8 cellular contexts compared by ENCODE assay signal in the genomic region with DNA sequence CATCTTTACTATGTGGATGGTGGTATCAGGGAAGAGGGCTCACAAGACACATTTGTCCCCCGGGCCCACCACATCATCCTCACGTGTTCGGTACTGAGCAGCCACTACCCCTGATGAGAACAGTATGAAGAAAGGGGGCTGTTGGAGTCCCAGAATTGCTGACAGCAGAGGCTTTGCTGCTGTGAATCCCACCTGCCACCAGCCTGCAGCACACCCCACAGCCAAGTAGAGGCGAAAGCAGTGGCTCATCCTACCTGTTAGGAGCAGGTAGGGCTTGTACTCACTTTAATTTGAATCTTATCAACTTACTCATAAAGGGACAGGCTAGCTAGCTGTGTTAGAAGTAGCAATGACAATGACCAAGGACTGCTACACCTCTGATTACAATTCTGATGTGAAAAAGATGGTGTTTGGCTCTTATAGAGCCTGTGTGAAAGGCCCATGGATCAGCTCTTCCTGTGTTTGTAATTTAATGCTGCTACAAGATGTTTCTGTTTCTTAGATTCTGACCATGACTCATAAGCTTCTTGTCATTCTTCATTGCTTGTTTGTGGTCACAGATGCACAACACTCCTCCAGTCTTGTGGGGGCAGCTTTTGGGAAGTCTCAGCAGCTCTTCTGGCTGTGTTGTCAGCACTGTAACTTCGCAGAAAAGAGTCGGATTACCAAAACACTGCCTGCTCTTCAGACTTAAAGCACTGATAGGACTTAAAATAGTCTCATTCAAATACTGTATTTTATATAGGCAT. TPM values are rescaled to one million over a fixed set of nuclear protein-coding genes. Genes with fewer than 3 reads are reported as not detected.
DNase-seq lines count a peak whose midpoint lies in the region; ATAC-seq, FAIRE-seq and TF ChIP-seq lines count a peak whose summit lies in the region.

No MANE protein-coding gene starts in this region.

- CTCF ChIA-PET in A673 (lab: Charles Lee): no interaction called here

- BruUV-seq in A673 (replicated peaks; lab: Mats Ljungman, UMichigan): TSS peak; percentile 20

- FAIRE-seq in RCC 7860 (lab: Jason Lieb, UNC) (peak; percentile 46), endometrium (lab: Jason Lieb, UNC) (peak; percentile 74)

- H3K4me1 ChIP-seq in A673 (ENCODE audit: insufficient read depth, low read length, poor library complexity, severe bottlenecking): no peaks in the 10 kb centered on the region
- H3K4me1 ChIP-seq in skeletal muscle tissue (ENCODE audit: control insufficient read depth in 3 of 3, insufficient read depth in 3 of 3, low read length in 3 of 3): peaks cover 0 to 4% (median 3%) of the 10 kb centered on the region in 3 donors

- peak overlapping the region in 1 of 3 donors; percentile 28 for H3K9ac ChIP-seq in skeletal muscle tissue (ENCODE audit: low read depth in 1 of 3, low read length in 3 of 3)

- POLR2A ChIA-PET in A673 (lab: Charles Lee; ENCODE audit: low non-redundant PET): no interaction called here

- DNase-seq in A673 (ENCODE audit: low spot score) (peak; percentile 22), RCC 7860 (ENCODE audit: low spot score) (peak; percentile 63), cerebellar nuclear complex (lab: John Stamatoyannopoulos, UW) (no peak), posterior vena cava (ENCODE audit: low spot score) (no peak)

- ATAC-seq in GM18508 (IDR thresholded peaks at IDR 0.05; ENCODE audit: insufficient read depth, unreplicated experiment): peak; percentile 80
- ATAC-seq in HG02938 (IDR thresholded peaks at IDR 0.05; ENCODE audit: unreplicated experiment): peak; percentile 55

- H3K9me3 ChIP-seq in A673 (ENCODE audit: low read depth, low read length, poor library complexity, severe bottlenecking) (no peaks in the 10 kb centered on the region), skeletal muscle tissue (ENCODE audit: control insufficient read depth in 3 of 3, low read length in 3 of 3) (no peaks in the 10 kb centered on the region)

- no peak overlapping the region for H3K4me3 ChIP-seq in A673 (ENCODE audit: low read depth, low read length, poor library complexity, severe bottlenecking)
- H3K4me3 ChIP-seq in skeletal muscle tissue (ENCODE audit: low read length in 3 of 3): no peak overlapping the region

- intact Hi-C loops in A673 (cut with micrococcal nuclease; ENCODE audit: unreplicated experiment): no loop called here
- intact Hi-C loops in posterior vena cava (cut with DNase I): no loop called here

- H3K36me3 ChIP-seq in A673 (ENCODE audit: insufficient read depth, low read length, poor library complexity, severe bottlenecking): no peaks in the 10 kb centered on the region
- no peaks in the 10 kb centered on the region for H3K36me3 ChIP-seq in skeletal muscle tissue (ENCODE audit: control insufficient read depth in 3 of 3, insufficient read depth in 3 of 3, low read length in 3 of 3)

- H3K27me3 ChIP-seq in A673 (replicated peaks; ENCODE audit: insufficient read depth, low read depth, low read length, poor library complexity) (no peaks in the 10 kb centered on the region), skeletal muscle tissue (ENCODE audit: control insufficient read depth in 3 of 3, insufficient read depth in 3 of 3, low read length in 3 of 3) (peaks cover 0 to under 1% (median 0%) of the 10 kb centered on the region in 3 donors)

- H3K27ac ChIP-seq in A673 (ENCODE audit: low read depth, low read length, poor library complexity, severe bottlenecking) (no peak overlapping the region), skeletal muscle tissue (ENCODE audit: low read depth, low read length) (peak overlapping the region; percentile 45)

- TF ChIP-seq CTCF in A673 (conservative IDR thresholded peaks at IDR 0.05; ENCODE audit: low read depth, low read length): no peak

RNA-seq across cellular contexts. Expression of gene CSGALNACT2, which starts 9.1 kb away (rescaled TPM):
- total RNA-seq in A673 (2021): 16.2 and 18.6 TPM in 2 replicates
- 24.0 TPM for total RNA-seq in skeletal muscle tissue
- total RNA-seq in posterior vena cava: 10 to 100 TPM; 31.1 to 31.8 TPM

RNA-seq across cellular contexts. Expression of gene RET, which starts 52.3 kb away (rescaled TPM):
- total RNA-seq in A673 (2021): 68.0 and 70.1 TPM in 2 replicates
- total RNA-seq in skeletal muscle tissue: 1.6 TPM
- 1 to 10 TPM; 1.0 to 1.3 TPM for total RNA-seq in posterior vena cava

Comparison
In these comparisons a context has a peak if more than half of its experiments do, and no peak if none do; other contexts are left out.
1. DNase-seq: peak in A673 (single experiment) and RCC 7860 (single experiment); none in cerebellar nuclear complex (0 of 2) and posterior vena cava (single experiment).
2. RNA of gene RET, which starts 52.3 kb away (total RNA-seq): 68.0 to 70.1 TPM in A673; 1.6 TPM in skeletal muscle tissue (single experiment) and 1.0 to 1.3 TPM in posterior vena cava; every median in the first group is over 10 times any median in the second.